In genomic region chr7:149028346-149029109, GRCh38 we compare ENCODE assay signal across 8 cellular contexts. TPM values are rescaled to one million over a fixed set of nuclear protein-coding genes. Genes with fewer than 3 reads are reported as not detected.
DNase-seq lines count a peak whose midpoint lies in the region; ATAC-seq and TF ChIP-seq lines count a peak whose summit lies in the region.

TSS of gene PDIA4 (minus strand) at chr7:149028505. CDS start at chr7:149028408, 97 bp downstream.

- peaks cover 14% of the 10 kb centered on the region for H3F3A ChIP-seq in smooth muscle cell (ENCODE audit: low read depth)

- peak within 1 kb of the TSS; percentile 91 for H3K27ac Mint-ChIP-seq in WTC11

- TF ChIP-seq CTCF in AG09309 (IDR thresholded peaks at IDR 0.05; ENCODE audit: control insufficient read depth, insufficient read depth, low read depth, low read length, missing control alignments) (peak; percentile 30), WTC11 (IDR thresholded peaks at IDR 0.05) (no peak), cardiac fibroblast (IDR thresholded peaks at IDR 0.05; ENCODE audit: low read depth, low read length) (peak; percentile 17), smooth muscle cell (IDR thresholded peaks at IDR 0.05; ENCODE audit: borderline replicate concordance, insufficient read depth, poor library complexity, severe bottlenecking) (peak; percentile 18)

- peaks cover 7% of the 10 kb centered on the region; the same call in 1 of the 2 replicates for H3K27me3 Mint-ChIP-seq in WTC11 (ENCODE audit: low read depth)

- H3K9me3 Mint-ChIP-seq in WTC11: no peaks in the 10 kb centered on the region; the same call in 1 of the 2 replicates

- no peaks in the 10 kb centered on the region for H3K27me3 ChIP-seq in smooth muscle cell (ENCODE audit: low read depth)

- H3K9ac ChIP-seq in smooth muscle cell (ENCODE audit: low read depth): peak within 1 kb of the TSS; percentile 75

- CTCF ChIA-PET in WTC11 (lab: Charles Lee): interaction anchor here (0.9 to 4.0 kb wide), 6 partner anchors 21 to 43 kb away, joined by 3 to 15 read pairs (median 5); no protein-coding TSS in a partner anchor

- H3K36me3 ChIP-seq in smooth muscle cell (ENCODE audit: low read depth): no peaks in the 10 kb centered on the region

- peak within 1 kb of the TSS; percentile 96 for H3K4me3 Mint-ChIP-seq in WTC11

- H3K27ac ChIP-seq in smooth muscle cell (ENCODE audit: low read depth): peak within 1 kb of the TSS; percentile 72

- H3K4me2 ChIP-seq in smooth muscle cell: peak within 1 kb of the TSS; percentile 96

- H3K4me3 ChIP-seq in AG09309 (ENCODE audit: control insufficient read depth, low read depth, low read length) (peak within 1 kb of the TSS; percentile 96), cardiac fibroblast (replicated peaks in 1 of 2; ENCODE audit: low read depth in 2 of 2, low read length in 2 of 2) (peak within 1 kb of the TSS; percentile 69 to 90), smooth muscle cell (peak within 1 kb of the TSS; percentile 81)

- peaks cover 42% of the 10 kb centered on the region for H3K4me1 Mint-ChIP-seq in WTC11

- peaks cover 20% of the 10 kb centered on the region for H4K20me1 ChIP-seq in smooth muscle cell (ENCODE audit: low read depth)

- H2AFZ ChIP-seq in smooth muscle cell (ENCODE audit: low read depth): peak within 1 kb of the TSS; percentile 93

- peaks cover 47% of the 10 kb centered on the region for H3K79me2 ChIP-seq in smooth muscle cell (ENCODE audit: low read depth)

- no peaks in the 10 kb centered on the region for H3K9me3 ChIP-seq in smooth muscle cell (replicated peaks; ENCODE audit: low read depth)

- DNase-seq in AG09309 (ENCODE audit: low read depth) (peak; percentile 96), NCI-H226 (peak; percentile 99), WTC11 (ENCODE audit: low spot score) (peak; percentile 100), cardiac fibroblast (ENCODE audit: low read depth in 2 of 2) (peak; percentile 99 to 100), iPS-NIHi7 (ENCODE audit: extremely low spot score) (peak; percentile 100), smooth muscle cell (lab: John Stamatoyannopoulos, UW; ENCODE audit: unreplicated experiment) (peak; percentile 98)

- peaks cover 12% of the 10 kb centered on the region for H3K36me3 Mint-ChIP-seq in WTC11

- under 1% methylated on average over 77 of the region's 87 CpGs for WGBS in smooth muscle cell (ENCODE audit: low lambda C conversion rate)

- peaks cover 9% of the 10 kb centered on the region for H3K4me1 ChIP-seq in smooth muscle cell (ENCODE audit: low read depth)

- POLR2A ChIA-PET in WTC11 (lab: Charles Lee): interaction anchor here (0.8 to 0.9 kb wide), 2 partner anchors 36 to 43 kb away, joined by 3 to 6 read pairs; no protein-coding TSS in a partner anchor

- ATAC-seq in GM18909 (IDR thresholded peaks at IDR 0.05; ENCODE audit: poor library complexity, unreplicated experiment) (peak; percentile 93), HG03175 (IDR thresholded peaks at IDR 0.05; ENCODE audit: unreplicated experiment) (peak; percentile 91), WTC11 (peak; percentile 95)

TF ChIP-seq in WTC11, 78 proteins besides CTCF, POLR2A, EP300 and RAD21 (continues in another document):
- no peak for TF ChIP-seq FOXJ3 (CRISPR knock-in tag; IDR thresholded peaks at IDR 0.05; ENCODE audit: borderline replicate concordance)
- peak; percentile 78; the same call in 1 of the 2 replicates for TF ChIP-seq TEAD1 (CRISPR knock-in tag; IDR thresholded peaks at IDR 0.05)
- TF ChIP-seq TCF7 (CRISPR knock-in tag; IDR thresholded peaks at IDR 0.05; ENCODE audit: low read depth): no peak
- no peak for TF ChIP-seq PRDM15 (CRISPR knock-in tag; IDR thresholded peaks at IDR 0.05)
- peak; percentile 72; the same call in 1 of the 2 replicates for TF ChIP-seq ZNF416 (CRISPR knock-in tag; IDR thresholded peaks at IDR 0.05)
- TF ChIP-seq ZNF121 (CRISPR knock-in tag; IDR thresholded peaks at IDR 0.05): 0 out of 2 replicates have a peak, but pooled peaks have one; percentile 1
- TF ChIP-seq CREB1 (CRISPR knock-in tag; IDR thresholded peaks at IDR 0.05): peak; percentile 56; the same call in 1 of the 2 replicates
- TF ChIP-seq ZBTB43 (CRISPR knock-in tag; IDR thresholded peaks at IDR 0.05): no peak
- TF ChIP-seq E2F5 (CRISPR knock-in tag; IDR thresholded peaks at IDR 0.05): peak; percentile 94
- no peak for TF ChIP-seq IRF2 (CRISPR knock-in tag; IDR thresholded peaks at IDR 0.05; ENCODE audit: borderline replicate concordance, low read depth)
- peak; percentile 77; the same call in 1 of the 2 replicates for TF ChIP-seq FOXP1 (CRISPR knock-in tag; IDR thresholded peaks at IDR 0.05; ENCODE audit: borderline replicate concordance)
- no peak for TF ChIP-seq ZNF219 (CRISPR knock-in tag; IDR thresholded peaks at IDR 0.05; ENCODE audit: borderline replicate concordance)
- no peak for TF ChIP-seq SMAD4 (CRISPR knock-in tag; IDR thresholded peaks at IDR 0.05)
- peak; percentile 93 for TF ChIP-seq SP1 (CRISPR knock-in tag; conservative IDR thresholded peaks at IDR 0.05)
- TF ChIP-seq RELA (CRISPR knock-in tag; IDR thresholded peaks at IDR 0.05; ENCODE audit: borderline replicate concordance): peak; percentile 76; the same call in 1 of the 2 replicates
- TF ChIP-seq ZNF671 (CRISPR knock-in tag; IDR thresholded peaks at IDR 0.05): no peak
- TF ChIP-seq SMAD3 (CRISPR knock-in tag; IDR thresholded peaks at IDR 0.05; ENCODE audit: borderline replicate concordance): peak; percentile 93; the same call in 1 of the 2 replicates
- 0 out of 2 replicates have a peak, but pooled peaks have one; percentile 3 for TF ChIP-seq E2F1 (CRISPR knock-in tag; IDR thresholded peaks at IDR 0.05)
- TF ChIP-seq JUN (CRISPR knock-in tag; IDR thresholded peaks at IDR 0.05): peak; percentile 52; the same call in 1 of the 2 replicates
- TF ChIP-seq OVOL2 (CRISPR knock-in tag; IDR thresholded peaks at IDR 0.05; ENCODE audit: borderline replicate concordance): no peak
- TF ChIP-seq ATF3 (CRISPR knock-in tag; conservative IDR thresholded peaks at IDR 0.05): no peak
- TF ChIP-seq RORB (CRISPR knock-in tag; IDR thresholded peaks at IDR 0.05): no peak
- TF ChIP-seq ELF4 (CRISPR knock-in tag; IDR thresholded peaks at IDR 0.05; ENCODE audit: low read depth): no peak

RNA-seq across cellular contexts. Expression of gene PDIA4, which starts in this region (rescaled TPM):
- 286 to 341 TPM (median 289 TPM) in 3 replicates for total RNA-seq in WTC11 (2021)
- total RNA-seq in smooth muscle cell: 178 and 229 TPM in 2 replicates
- 211 and 316 TPM in 2 replicates for polyA plus RNA-seq in smooth muscle cell

Comparison
In these comparisons a context has a peak if more than half of its experiments do, and no peak if none do; other contexts are left out.
1. Peak in every context shown above with its lines: DNase-seq, ATAC-seq, H3K4me3 ChIP-seq and H3K27ac ChIP-seq.